In the genomic region with DNA sequence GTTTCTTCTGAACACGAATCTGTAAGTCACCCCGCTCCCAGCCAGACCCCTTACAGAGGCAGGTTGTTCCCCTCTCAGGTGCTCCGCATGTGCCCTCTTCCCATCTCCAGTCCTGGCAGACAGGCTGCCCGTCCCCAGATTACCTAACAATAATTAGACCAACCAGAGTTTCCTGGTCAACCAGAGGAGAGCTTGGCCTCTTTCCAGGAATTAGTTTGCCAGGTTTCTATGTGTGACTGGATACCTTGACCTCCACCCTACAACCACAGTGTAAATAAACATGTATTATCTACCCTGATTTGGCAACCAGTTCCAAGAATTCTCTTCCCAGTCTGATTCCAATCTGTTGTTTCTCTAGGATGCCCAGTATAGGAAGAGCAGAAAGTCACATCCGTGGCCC, we compare ENCODE assay signal across 16 cellular contexts.
DNase-seq lines count a peak whose midpoint lies in the region; ATAC-seq, FAIRE-seq and TF ChIP-seq lines count a peak whose summit lies in the region.
"Had no signal": no experiment of that assay in that cellular context is flagged by ENCODE, and none has a peak within 500 bp of the region (broad histone marks: within the 10 kb centered on the region; RNA-seq: fewer than 3 reads in every experiment).

No MANE protein-coding gene starts in this region.

- H3K4me1 Mint-ChIP-seq in stimulated activated effector memory CD8-positive, alpha-beta T cell treated with anti-CD3 and anti-CD28 coated beads, Interleukin-12 subunit alpha, Interleukin-12 subunit beta, amount 100 ng/mL, for 72 hours, result peaks cover 8% of the 10 kb centered on the region

- 89% methylated on average over 5 of the region's 5 CpGs for WGBS in mammary epithelial cell (ENCODE audit: low coverage, missing lambda C conversion rate)
- WGBS in pancreas, 2 donors, result 14% methylated on average over 5 of the region's 5 CpGs
- 67 to 77% (median 72%) methylated on average over 5 of the region's 5 CpGs for WGBS in psoas muscle, 3 donors

- no peaks in the 10 kb centered on the region for H4K20me1 ChIP-seq in mammary epithelial cell (ENCODE audit: insufficient read depth, low read length)

- peaks cover 3% of the 10 kb centered on the region for H3K4me1 ChIP-seq in mammary epithelial cell (ENCODE audit: insufficient read depth, low read length)
- peaks cover 14 to 21% (median 18%) of the 10 kb centered on the region in 3 donors for H3K4me1 ChIP-seq in pancreas
- H3K4me1 ChIP-seq in psoas muscle, result no peaks in the 10 kb centered on the region

- intact Hi-C loops in mammary epithelial cell (cut with micrococcal nuclease) (no loop called here), pancreas (cut with DNase I) (loop anchor here in 2 of 3 donors (5.0 to 10.0 kb wide), 2 partner anchors 57 to 200 kb away; no protein-coding TSS in a partner anchor), psoas muscle (cut with DNase I) (loop anchor here in 1 of 2 donors (10.0 kb wide), 1 partner anchor 537 kb away; no protein-coding TSS in a partner anchor)

- H2AFZ ChIP-seq in mammary epithelial cell (ENCODE audit: low read depth, low read length), result no peak overlapping the region

- H3K36me3 ChIP-seq in mammary epithelial cell (ENCODE audit: insufficient read depth, low read length) (no peaks in the 10 kb centered on the region), pancreas (no peaks in the 10 kb centered on the region), psoas muscle (ENCODE audit: insufficient read depth in 1 of 2, low read depth in 1 of 2) (no peaks in the 10 kb centered on the region)
- H3K36me3 ChIP-seq: ovary had no signal

- no peak for FAIRE-seq in pancreas (lab: Jason Lieb, UNC)
- FAIRE-seq: A204.1, colon had no signal

- no peaks in the 10 kb centered on the region for H3K79me2 ChIP-seq in mammary epithelial cell (ENCODE audit: insufficient read depth, low read length)

- dilution Hi-C loops in mammary epithelial cell (cut with HindIII; ENCODE audit: low sequenced_read_pairs), result no loop called here

- H3K4me2 ChIP-seq in mammary epithelial cell (ENCODE audit: insufficient read depth, low read depth, low read length), result no peak overlapping the region

- CTCF ChIA-PET in mammary epithelial cell (lab: Charles Lee; ENCODE audit: low non-redundant PET), result no interaction called here

- H3K27ac ChIP-seq in mammary epithelial cell (ENCODE audit: insufficient read depth, low read depth, low read length) (no peak overlapping the region), pancreas (peak overlapping the region in 1 of 4 donors; percentile 31), psoas muscle (no peak overlapping the region)
- H3K27ac ChIP-seq: ovary had no signal

- H3K9me3 ChIP-seq in mammary epithelial cell (replicated peaks; ENCODE audit: insufficient read depth, low read length), result no peaks in the 10 kb centered on the region
- no peaks in the 10 kb centered on the region for H3K9me3 ChIP-seq in pancreas
- H3K9me3 ChIP-seq in psoas muscle, result no peaks in the 10 kb centered on the region
- H3K9me3 ChIP-seq: ovary had no signal

- H3K9ac ChIP-seq in mammary epithelial cell (ENCODE audit: insufficient read depth, low read length), result no peak overlapping the region

- H3K27me3 ChIP-seq in mammary epithelial cell (ENCODE audit: insufficient read depth, low read length) (no peaks in the 10 kb centered on the region), pancreas (no peaks in the 10 kb centered on the region), psoas muscle (ENCODE audit: insufficient read depth in 3 of 3, low read length in 2 of 3) (no peaks in the 10 kb centered on the region)
- H3K27me3 ChIP-seq: ovary had no signal

- BruUV-seq in mammary epithelial cell (replicated peaks; lab: Mats Ljungman, UMichigan), result no TSS peak

- H3K4me3 ChIP-seq in mammary epithelial cell (replicated peaks in 1 of 3; ENCODE audit: insufficient read depth in 1 of 3, low read depth in 2 of 3, low read length in 3 of 3) (no peak overlapping the region), pancreas (no peak overlapping the region), psoas muscle (no peak overlapping the region)
- H3K4me3 ChIP-seq: ovary had no signal

- TF ChIP-seq CTCF in mammary epithelial cell (conservative IDR thresholded peaks at IDR 0.05 in 1 of 2, IDR thresholded peaks at IDR 0.05 in 1 of 2; ENCODE audit: extremely low read depth in 1 of 2, insufficient read depth in 1 of 2, low read depth in 1 of 2, low read length in 2 of 2), result no peak
- no peak for TF ChIP-seq CTCF in pancreas (IDR thresholded peaks at IDR 0.05)
- TF ChIP-seq CTCF in psoas muscle (IDR thresholded peaks at IDR 0.05), result no peak

- H3K9me3 Mint-ChIP-seq in stimulated activated effector memory CD8-positive, alpha-beta T cell treated with anti-CD3 and anti-CD28 coated beads, Interleukin-12 subunit alpha, Interleukin-12 subunit beta, amount 100 ng/mL, for 72 hours, result no peaks in the 10 kb centered on the region

- peak; percentile 76 to 92 (median 88) for ATAC-seq in pancreas
- no peak for ATAC-seq in GM18907 (IDR thresholded peaks at IDR 0.05; ENCODE audit: unreplicated experiment)
- no peak for ATAC-seq in psoas muscle
- no peak for ATAC-seq in stimulated activated effector memory CD8-positive, alpha-beta T cell treated with anti-CD3 and anti-CD28 coated beads, Interleukin-12 subunit alpha, Interleukin-12 subunit beta, amount 100 ng/mL, for 72 hours

- in situ Hi-C loops in mammary epithelial cell (cut with MboI; ENCODE audit: low sequenced_read_pairs in 2 of 2), result loop anchor here (5.0 to 25.0 kb wide), 3 partner anchors 60 to 360 kb away; no protein-coding TSS in a partner anchor

- H3K36me3 Mint-ChIP-seq in stimulated activated effector memory CD8-positive, alpha-beta T cell treated with anti-CD3 and anti-CD28 coated beads, Interleukin-12 subunit alpha, Interleukin-12 subunit beta, amount 100 ng/mL, for 72 hours, result no peaks in the 10 kb centered on the region

- DNase-seq in NCI-H2107 treated with DMSO at 0.1 percent for 48 hours (lab: John Stamatoyannopoulos, UW; ENCODE audit: unreplicated experiment) (peak; percentile 25), NCI-H2107 (lab: John Stamatoyannopoulos, UW) (no peak), NCI-H2081 (lab: John Stamatoyannopoulos, UW) (peak; percentile 56 to 83), mammary epithelial cell (peak; percentile 37), pancreas (peak in 5 of 6 donors; percentile 39 to 81 (median 64)), psoas muscle (no peak)
- DNase-seq in stimulated activated effector memory CD8-positive, alpha-beta T cell treated with anti-CD3 and anti-CD28 coated beads, Interleukin-12 subunit alpha, Interleukin-12 subunit beta, amount 100 ng/mL, for 72 hours (ENCODE audit: low spot score in 2 of 2), result no peak
- DNase-seq: activated CD4-positive, alpha-beta T cell treated with anti-CD3 and anti-CD28 coated beads, Interleukin-2, amount 50 U/mL, for 4 hours; activated naive CD4-positive, alpha-beta T cell; foreskin melanocyte; GDM1; NCI-H2171; ovary had no signal

- H3K27ac Mint-ChIP-seq in stimulated activated effector memory CD8-positive, alpha-beta T cell treated with anti-CD3 and anti-CD28 coated beads, Interleukin-12 subunit alpha, Interleukin-12 subunit beta, amount 100 ng/mL, for 72 hours, result no peak overlapping the region

- no peak overlapping the region for H3K4me3 Mint-ChIP-seq in stimulated activated effector memory CD8-positive, alpha-beta T cell treated with anti-CD3 and anti-CD28 coated beads, Interleukin-12 subunit alpha, Interleukin-12 subunit beta, amount 100 ng/mL, for 72 hours

Comparison
In these comparisons a context has a peak if more than half of its experiments do, and no peak if none do; other contexts are left out.
1. DNase-seq: peak in NCI-H2107 treated with DMSO at 0.1 percent for 48 hours (single experiment), NCI-H2081 (2 of 2), mammary epithelial cell (single experiment) and pancreas (5 of 6); none in NCI-H2107 (single experiment), psoas muscle (0 of 2) and stimulated activated effector memory CD8-positive, alpha-beta T cell treated with anti-CD3 and anti-CD28 coated beads, Interleukin-12 subunit alpha, Interleukin-12 subunit beta, amount 100 ng/mL, for 72 hours (0 of 2).
2. ATAC-seq: peak in pancreas (4 of 4); none in GM18907 (single experiment), psoas muscle (0 of 4) and stimulated activated effector memory CD8-positive, alpha-beta T cell treated with anti-CD3 and anti-CD28 coated beads, Interleukin-12 subunit alpha, Interleukin-12 subunit beta, amount 100 ng/mL, for 72 hours (single experiment).